ENCODE assay signal across 1 cellular context in the genomic region with DNA sequence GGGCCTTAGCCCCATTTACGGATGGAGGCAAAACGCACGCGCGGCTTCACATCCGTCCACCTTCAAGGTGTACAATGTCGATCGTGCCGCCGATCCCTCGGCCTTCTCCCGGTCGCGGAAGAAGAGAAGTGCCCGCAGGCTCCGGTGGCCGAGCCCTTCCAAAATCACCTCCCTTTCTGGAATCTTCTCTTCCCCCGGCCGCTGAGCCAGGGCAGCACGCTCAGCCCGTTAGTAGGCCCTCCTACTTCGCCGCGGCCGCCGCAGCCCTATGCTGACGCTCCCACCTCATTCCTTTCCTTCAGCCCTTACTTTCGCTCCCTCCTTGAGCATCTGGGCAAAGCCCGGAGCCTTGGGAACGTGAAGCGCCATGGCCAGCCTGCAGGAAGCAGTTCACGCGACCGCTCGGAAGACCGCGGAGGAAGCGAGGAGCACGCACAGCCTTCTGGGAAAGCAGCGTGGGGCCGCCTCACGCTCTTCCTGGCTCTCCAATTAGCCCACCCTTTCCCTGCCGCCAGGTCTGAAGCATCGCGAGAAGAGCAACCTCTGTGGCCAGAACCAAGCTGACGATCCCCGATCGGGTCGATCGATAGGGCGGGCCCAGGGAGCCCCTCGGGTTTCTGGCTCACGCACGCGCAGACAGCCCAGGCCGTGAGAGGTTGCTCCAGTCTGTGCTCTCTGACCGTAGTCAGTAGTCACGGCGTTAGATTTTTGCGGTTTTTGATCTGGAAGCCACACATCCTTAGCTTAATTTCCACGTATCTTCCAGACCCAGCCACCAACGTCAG.
TF ChIP-seq lines count a peak whose summit lies in the region.

A gene with protein sequence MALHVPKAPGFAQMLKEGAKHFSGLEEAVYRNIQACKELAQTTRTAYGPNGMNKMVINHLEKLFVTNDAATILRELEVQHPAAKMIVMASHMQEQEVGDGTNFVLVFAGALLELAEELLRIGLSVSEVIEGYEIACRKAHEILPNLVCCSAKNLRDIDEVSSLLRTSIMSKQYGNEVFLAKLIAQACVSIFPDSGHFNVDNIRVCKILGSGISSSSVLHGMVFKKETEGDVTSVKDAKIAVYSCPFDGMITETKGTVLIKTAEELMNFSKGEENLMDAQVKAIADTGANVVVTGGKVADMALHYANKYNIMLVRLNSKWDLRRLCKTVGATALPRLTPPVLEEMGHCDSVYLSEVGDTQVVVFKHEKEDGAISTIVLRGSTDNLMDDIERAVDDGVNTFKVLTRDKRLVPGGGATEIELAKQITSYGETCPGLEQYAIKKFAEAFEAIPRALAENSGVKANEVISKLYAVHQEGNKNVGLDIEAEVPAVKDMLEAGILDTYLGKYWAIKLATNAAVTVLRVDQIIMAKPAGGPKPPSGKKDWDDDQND (minus strand): TSS at position 427 of the 785 bp plus-strand sequence. CDS start 58 bp downstream, at position 369.

TF ChIP-seq in HepG2, 621 proteins besides CTCF, POLR2A, EP300 and RAD21 (continued from another document and continues in another):
- TF ChIP-seq SOX13 (IDR thresholded peaks at IDR 0.05) (no peak; the same call in 1 of the 2 replicates), SOX13 (CRISPR knock-in tag; conservative IDR thresholded peaks at IDR 0.05 in 1 of 2, IDR thresholded peaks at IDR 0.05 in 1 of 2) (peak in 1 of 2 experiments; percentile 46; a peak in 1 of 4 replicates), MLX (CRISPR knock-in tag; IDR thresholded peaks at IDR 0.05) (peak; percentile 35; the same call in 1 of the 2 replicates), KLF6 (CRISPR knock-in tag; IDR thresholded peaks at IDR 0.05) (peak; percentile 88), IKZF5 (CRISPR knock-in tag; IDR thresholded peaks at IDR 0.05) (no peak; the same call in 1 of the 2 replicates), ZHX1 (CRISPR knock-in tag; IDR thresholded peaks at IDR 0.05; ENCODE audit: low read depth) (no peak; the same call in 1 of the 2 replicates), YEATS4 (CRISPR knock-in tag; IDR thresholded peaks at IDR 0.05; ENCODE audit: borderline replicate concordance) (peak; percentile 97), KIAA2018 (CRISPR knock-in tag; IDR thresholded peaks at IDR 0.05; ENCODE audit: borderline replicate concordance) (no peak), HMGXB4 (CRISPR knock-in tag; IDR thresholded peaks at IDR 0.05; ENCODE audit: borderline replicate concordance in 1 of 2, low read depth in 1 of 2) (peak; percentile 73 to 85; a peak in 3 of 4 replicates), STAG1 (CRISPR knock-in tag; IDR thresholded peaks at IDR 0.05) (no peak), ZFP36L1 (CRISPR knock-in tag; IDR thresholded peaks at IDR 0.05) (no peak), ZNF263 (CRISPR knock-in tag; IDR thresholded peaks at IDR 0.05) (no peak; the same call in 1 of the 2 replicates), MED13 (CRISPR knock-in tag; IDR thresholded peaks at IDR 0.05) (no peak), ZKSCAN8 (CRISPR knock-in tag; IDR thresholded peaks at IDR 0.05; ENCODE audit: borderline replicate concordance) (peak; percentile 63; the same call in 1 of the 2 replicates), ZNF83 (CRISPR knock-in tag; IDR thresholded peaks at IDR 0.05; ENCODE audit: borderline replicate concordance) (no peak), ZNF567 (CRISPR knock-in tag; IDR thresholded peaks at IDR 0.05; ENCODE audit: borderline replicate concordance) (no peak; the same call in 1 of the 2 replicates), TFE3 (CRISPR knock-in tag; IDR thresholded peaks at IDR 0.05) (peak; percentile 35; the same call in 1 of the 2 replicates)
- TF ChIP-seq, protein P1, sequence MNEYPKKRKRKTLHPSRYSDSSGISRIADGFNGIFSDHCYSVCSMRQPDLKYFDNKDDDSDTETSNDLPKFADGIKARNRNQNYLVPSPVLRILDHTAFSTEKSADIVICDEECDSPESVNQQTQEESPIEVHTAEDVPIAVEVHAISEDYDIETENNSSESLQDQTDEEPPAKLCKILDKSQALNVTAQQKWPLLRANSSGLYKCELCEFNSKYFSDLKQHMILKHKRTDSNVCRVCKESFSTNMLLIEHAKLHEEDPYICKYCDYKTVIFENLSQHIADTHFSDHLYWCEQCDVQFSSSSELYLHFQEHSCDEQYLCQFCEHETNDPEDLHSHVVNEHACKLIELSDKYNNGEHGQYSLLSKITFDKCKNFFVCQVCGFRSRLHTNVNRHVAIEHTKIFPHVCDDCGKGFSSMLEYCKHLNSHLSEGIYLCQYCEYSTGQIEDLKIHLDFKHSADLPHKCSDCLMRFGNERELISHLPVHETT (CRISPR knock-in tag; conservative IDR thresholded peaks at IDR 0.05) = peak; percentile 83
- TF ChIP-seq, protein P2, sequence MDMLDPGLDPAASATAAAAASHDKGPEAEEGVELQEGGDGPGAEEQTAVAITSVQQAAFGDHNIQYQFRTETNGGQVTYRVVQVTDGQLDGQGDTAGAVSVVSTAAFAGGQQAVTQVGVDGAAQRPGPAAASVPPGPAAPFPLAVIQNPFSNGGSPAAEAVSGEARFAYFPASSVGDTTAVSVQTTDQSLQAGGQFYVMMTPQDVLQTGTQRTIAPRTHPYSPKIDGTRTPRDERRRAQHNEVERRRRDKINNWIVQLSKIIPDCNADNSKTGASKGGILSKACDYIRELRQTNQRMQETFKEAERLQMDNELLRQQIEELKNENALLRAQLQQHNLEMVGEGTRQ (IDR thresholded peaks at IDR 0.05; ENCODE audit: low read depth, low read length) = no peak
- TF ChIP-seq, protein P2 (CRISPR knock-in tag; IDR thresholded peaks at IDR 0.05; ENCODE audit: borderline replicate concordance) = no peak; the same call in 1 of the 2 replicates
- TF ChIP-seq, protein P3, sequence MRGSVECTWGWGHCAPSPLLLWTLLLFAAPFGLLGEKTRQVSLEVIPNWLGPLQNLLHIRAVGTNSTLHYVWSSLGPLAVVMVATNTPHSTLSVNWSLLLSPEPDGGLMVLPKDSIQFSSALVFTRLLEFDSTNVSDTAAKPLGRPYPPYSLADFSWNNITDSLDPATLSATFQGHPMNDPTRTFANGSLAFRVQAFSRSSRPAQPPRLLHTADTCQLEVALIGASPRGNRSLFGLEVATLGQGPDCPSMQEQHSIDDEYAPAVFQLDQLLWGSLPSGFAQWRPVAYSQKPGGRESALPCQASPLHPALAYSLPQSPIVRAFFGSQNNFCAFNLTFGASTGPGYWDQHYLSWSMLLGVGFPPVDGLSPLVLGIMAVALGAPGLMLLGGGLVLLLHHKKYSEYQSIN (CRISPR knock-in tag; IDR thresholded peaks at IDR 0.05; ENCODE audit: borderline replicate concordance) = no peak
